12 cellular contexts compared by ENCODE assay signal in genomic region chr3:10518506-10519150, GRCh38. TPM values are rescaled to one million over a fixed set of nuclear protein-coding genes. Genes with fewer than 3 reads are reported as not detected.
DNase-seq lines count a peak whose midpoint lies in the region; ATAC-seq and TF ChIP-seq lines count a peak whose summit lies in the region.
"Had no signal": no experiment of that assay in that cellular context is flagged by ENCODE, and none has a peak within 500 bp of the region (broad histone marks: within the 10 kb centered on the region; RNA-seq: fewer than 3 reads in every experiment).

No MANE protein-coding gene starts in this region.

- DNase-seq in AG09309 (ENCODE audit: low read depth) (peak; percentile 8), MG63 (peak; percentile 74), fibroblast of villous mesenchyme (ENCODE audit: low read depth) (peak; percentile 4), retinal pigment epithelial cell (ENCODE audit: low read depth) (peak; percentile 66), Ammon's horn (ENCODE audit: low spot score) (no peak), middle frontal gyrus (ENCODE audit: extremely low spot score, low spot score) (no peak)
- DNase-seq: mammary epithelial cell, T-helper 9 cell had no signal

- H3K4me3 ChIP-seq in AG09309 (ENCODE audit: control insufficient read depth, low read depth, low read length) (no peak overlapping the region), MG63 (no peak overlapping the region), fibroblast of villous mesenchyme (ENCODE audit: low read depth, low read length) (no peak overlapping the region), retinal pigment epithelial cell (ENCODE audit: low read length) (no peak overlapping the region)
- H3K4me3 ChIP-seq: right lobe of liver had no signal

- ATAC-seq in GM21786 (IDR thresholded peaks at IDR 0.05; ENCODE audit: unreplicated experiment) (no peak), GM18858 (IDR thresholded peaks at IDR 0.05; ENCODE audit: unreplicated experiment) (no peak)
- ATAC-seq: right lobe of liver had no signal

- no peaks in the 10 kb centered on the region for H3K36me3 ChIP-seq in MG63
- H3K36me3 ChIP-seq: right lobe of liver had no signal

- no peak for TF ChIP-seq CTCF in AG09309 (IDR thresholded peaks at IDR 0.05; ENCODE audit: control insufficient read depth, insufficient read depth, low read depth, low read length, missing control alignments)
- no peak for TF ChIP-seq CTCF in fibroblast of villous mesenchyme (IDR thresholded peaks at IDR 0.05; ENCODE audit: insufficient read depth, low read depth, low read length)
- no peak for TF ChIP-seq CTCF in retinal pigment epithelial cell (conservative IDR thresholded peaks at IDR 0.05; ENCODE audit: low read depth, low read length)

- H3K27me3 ChIP-seq in MG63, result no peaks in the 10 kb centered on the region
- H3K27me3 ChIP-seq: right lobe of liver had no signal

- no peaks in the 10 kb centered on the region for H3K9me3 ChIP-seq in MG63
- H3K9me3 ChIP-seq: right lobe of liver had no signal

RNA-seq across cellular contexts. Expression of gene ATP2B2, which starts 13.2 kb away (rescaled TPM):
- 0.03 TPM in 1 of 2 replicates, not detected in the other for total RNA-seq in MG63 (2014; rRNA removed; shearing (Covaris generic); ENCODE audit: low replicate concordance)
- not detected in 2 replicates for total RNA-seq in fibroblast of villous mesenchyme
- total RNA-seq: CD4-positive, alpha-beta T cell; mammary epithelial cell had no signal

Comparison
In these comparisons a context has a peak if more than half of its experiments do, and no peak if none do; other contexts are left out.
1. DNase-seq: peak in AG09309 (single experiment), MG63 (single experiment), fibroblast of villous mesenchyme (single experiment) and retinal pigment epithelial cell (single experiment); none in Ammon's horn (single experiment) and middle frontal gyrus (single experiment).